ENCODE assay signal across 19 cellular contexts in genomic region chr19:31957711-31958110, GRCh38.
DNase-seq lines count a peak whose midpoint lies in the region; TF ChIP-seq lines count a peak whose summit lies in the region.
"Had no signal": no experiment of that assay in that cellular context is flagged by ENCODE, and none has a peak within 500 bp of the region (broad histone marks: within the 10 kb centered on the region; RNA-seq: fewer than 3 reads in every experiment).

No MANE protein-coding gene starts in this region.

- H2AFZ ChIP-seq in smooth muscle cell (ENCODE audit: low read depth), result no peak overlapping the region

- no peaks in the 10 kb centered on the region for H3K27me3 ChIP-seq in SJSA1 (replicated peaks)
- H3K27me3 ChIP-seq in smooth muscle cell (ENCODE audit: low read depth), result no peaks in the 10 kb centered on the region
- H3K27me3 ChIP-seq: BLaER1 treated with 17β-estradiol and CSF1 and Interleukin-3, amounts not matched to agents 10 nM and 100 nM had no signal

- no peak overlapping the region for H3K4me3 Mint-ChIP-seq in mesothelial cell of epicardium
- H3K4me3 Mint-ChIP-seq in activated T-helper 2 cell treated with anti-CD3 and anti-CD28 coated beads, Interferon-gamma antibody, Interleukin-2, Interleukin-4, amounts not matched to agents 10 μg/mL and 5 μg/mL and 100 μg/mL, durations not matched to agents 14 hours and 24 hours and 36 hours (ENCODE audit: low read depth), result no peak overlapping the region
- H3K4me3 Mint-ChIP-seq: B cell; CD4-positive, alpha-beta T cell; CD8-positive, alpha-beta T cell had no signal

- H3K9ac ChIP-seq in smooth muscle cell (ENCODE audit: low read depth), result no peak overlapping the region
- H3K9ac ChIP-seq: BLaER1 treated with 17β-estradiol and CSF1 and Interleukin-3, amounts not matched to agents 10 nM and 100 nM had no signal

- H3K27me3 Mint-ChIP-seq in mesothelial cell of epicardium (ENCODE audit: low read depth), result no peaks in the 10 kb centered on the region
- no peaks in the 10 kb centered on the region for H3K27me3 Mint-ChIP-seq in activated T-helper 2 cell treated with anti-CD3 and anti-CD28 coated beads, Interferon-gamma antibody, Interleukin-2, Interleukin-4, amounts not matched to agents 10 μg/mL and 5 μg/mL and 100 μg/mL, durations not matched to agents 14 hours and 24 hours and 36 hours (ENCODE audit: low read depth)
- H3K27me3 Mint-ChIP-seq: B cell had no signal

- peak overlapping the region; percentile 16 for H3K4me2 ChIP-seq in smooth muscle cell
- H3K4me2 ChIP-seq: A549 had no signal

- H3F3A ChIP-seq in smooth muscle cell (ENCODE audit: low read depth), result no peaks in the 10 kb centered on the region

- 48% methylated on average over 4 of the region's 4 CpGs for WGBS in smooth muscle cell (ENCODE audit: low lambda C conversion rate)
- 71 to 72% methylated on average over 4 of the region's 4 CpGs for WGBS in lower leg skin, 2 donors

- no peaks in the 10 kb centered on the region for H3K9me3 ChIP-seq in SJSA1 (replicated peaks)
- no peaks in the 10 kb centered on the region for H3K9me3 ChIP-seq in smooth muscle cell (replicated peaks; ENCODE audit: low read depth)
- H3K9me3 ChIP-seq: A549; BLaER1 treated with 17β-estradiol and CSF1 and Interleukin-3, amounts not matched to agents 10 nM and 100 nM; Caco-2 had no signal

- H3K4me3 ChIP-seq in SJSA1 (no peak overlapping the region), smooth muscle cell (no peak overlapping the region), lower leg skin (ENCODE audit: low read depth, poor library complexity, severe bottlenecking) (no peak overlapping the region)
- H3K4me3 ChIP-seq: A549; BLaER1 treated with 17β-estradiol and CSF1 and Interleukin-3, amounts not matched to agents 10 nM and 100 nM had no signal

- peak overlapping the region; percentile 89 for H3K27ac Mint-ChIP-seq in mesothelial cell of epicardium
- no peak overlapping the region for H3K27ac Mint-ChIP-seq in activated T-helper 2 cell treated with anti-CD3 and anti-CD28 coated beads, Interferon-gamma antibody, Interleukin-2, Interleukin-4, amounts not matched to agents 10 μg/mL and 5 μg/mL and 100 μg/mL, durations not matched to agents 14 hours and 24 hours and 36 hours
- H3K27ac Mint-ChIP-seq: B cell; CD4-positive, alpha-beta T cell; CD8-positive, alpha-beta T cell had no signal

- H3K36me3 ChIP-seq in SJSA1 (no peaks in the 10 kb centered on the region), smooth muscle cell (ENCODE audit: low read depth) (no peaks in the 10 kb centered on the region)
- H3K36me3 ChIP-seq: BLaER1 treated with 17β-estradiol and CSF1 and Interleukin-3, amounts not matched to agents 10 nM and 100 nM had no signal

- H3K9me3 Mint-ChIP-seq in mesothelial cell of epicardium, result peaks cover 15% of the 10 kb centered on the region
- peaks cover 14% of the 10 kb centered on the region for H3K9me3 Mint-ChIP-seq in activated T-helper 2 cell treated with anti-CD3 and anti-CD28 coated beads, Interferon-gamma antibody, Interleukin-2, Interleukin-4, amounts not matched to agents 10 μg/mL and 5 μg/mL and 100 μg/mL, durations not matched to agents 14 hours and 24 hours and 36 hours
- H3K9me3 Mint-ChIP-seq: CD4-positive, alpha-beta T cell; CD8-positive, alpha-beta T cell had no signal

- intact Hi-C loops in lower leg skin (cut with DNase I; ENCODE audit: low total_unique reads), result no loop called here
- intact Hi-C loops in activated T-helper 2 cell treated with anti-CD3 and anti-CD28 coated beads, Interferon-gamma antibody, Interleukin-2, Interleukin-4, amounts not matched to agents 10 μg/mL and 5 μg/mL and 100 μg/mL, durations not matched to agents 14 hours and 24 hours and 36 hours (cut with micrococcal nuclease), result no loop called here

- peak overlapping the region; percentile 41; the same call in 1 of the 2 replicates for H3K27ac ChIP-seq in SJSA1
- H3K27ac ChIP-seq in smooth muscle cell (ENCODE audit: low read depth), result no peak overlapping the region
- H3K27ac ChIP-seq: 22Rv1; A549; BLaER1 treated with 17β-estradiol and CSF1 and Interleukin-3, amounts not matched to agents 10 nM and 100 nM; C4-2B had no signal

- no peak for TF ChIP-seq POLR2A in lower leg skin (IDR thresholded peaks at IDR 0.05)

- no peaks in the 10 kb centered on the region for H4K20me1 ChIP-seq in smooth muscle cell (ENCODE audit: low read depth)
- H4K20me1 ChIP-seq: BLaER1 treated with 17β-estradiol and CSF1 and Interleukin-3, amounts not matched to agents 10 nM and 100 nM had no signal

- peak; percentile 54 for DNase-seq in DMS79 treated with DMSO at 0.1 percent for 48 hours (lab: John Stamatoyannopoulos, UW)
- no peak for DNase-seq in DMS79 (lab: John Stamatoyannopoulos, UW)
- DNase-seq in SJSA1 (ENCODE audit: low read depth in 1 of 2, low spot score in 2 of 2), result peak in 1 of 2 experiments; percentile 58
- no peak for DNase-seq in mesothelial cell of epicardium (ENCODE audit: low spot score in 2 of 2, unreplicated experiment in 2 of 2)
- DNase-seq in smooth muscle cell (lab: John Stamatoyannopoulos, UW; ENCODE audit: unreplicated experiment), result no peak
- DNase-seq in lower leg skin (ENCODE audit: low spot score in 2 of 2), result no peak
- no peak for DNase-seq in activated T-helper 2 cell treated with anti-CD3 and anti-CD28 coated beads, Interferon-gamma antibody, Interleukin-2, Interleukin-4, amounts not matched to agents 10 μg/mL and 5 μg/mL and 100 μg/mL, durations not matched to agents 14 hours and 24 hours and 36 hours (ENCODE audit: low spot score)
- DNase-seq in amygdala (lab: John Stamatoyannopoulos, UW), result no peak
- DNase-seq: AML-193; Caco-2; Calu3; CD4-positive, alpha-beta T cell; CD8-positive, alpha-beta T cell; GF-D8 had no signal

- no peaks in the 10 kb centered on the region for H3K79me2 ChIP-seq in smooth muscle cell (ENCODE audit: low read depth)

- H3K36me3 Mint-ChIP-seq in mesothelial cell of epicardium, result no peaks in the 10 kb centered on the region
- no peaks in the 10 kb centered on the region for H3K36me3 Mint-ChIP-seq in activated T-helper 2 cell treated with anti-CD3 and anti-CD28 coated beads, Interferon-gamma antibody, Interleukin-2, Interleukin-4, amounts not matched to agents 10 μg/mL and 5 μg/mL and 100 μg/mL, durations not matched to agents 14 hours and 24 hours and 36 hours (ENCODE audit: low read depth)
- H3K36me3 Mint-ChIP-seq: CD8-positive, alpha-beta T cell had no signal

- H3K4me1 Mint-ChIP-seq in mesothelial cell of epicardium, result peaks cover 56% of the 10 kb centered on the region
- no peaks in the 10 kb centered on the region for H3K4me1 Mint-ChIP-seq in activated T-helper 2 cell treated with anti-CD3 and anti-CD28 coated beads, Interferon-gamma antibody, Interleukin-2, Interleukin-4, amounts not matched to agents 10 μg/mL and 5 μg/mL and 100 μg/mL, durations not matched to agents 14 hours and 24 hours and 36 hours (ENCODE audit: low read depth)
- H3K4me1 Mint-ChIP-seq: B cell had no signal

- H3K4me1 ChIP-seq in SJSA1 (replicated peaks) (peaks cover 75% of the 10 kb centered on the region), smooth muscle cell (ENCODE audit: low read depth) (no peaks in the 10 kb centered on the region)
- H3K4me1 ChIP-seq: A549, Caco-2 had no signal

- TF ChIP-seq CTCF in mesothelial cell of epicardium (IDR thresholded peaks at IDR 0.05; ENCODE audit: unreplicated experiment), result no peak
- no peak for TF ChIP-seq CTCF in smooth muscle cell (IDR thresholded peaks at IDR 0.05; ENCODE audit: borderline replicate concordance, insufficient read depth, poor library complexity, severe bottlenecking)
- no peak for TF ChIP-seq CTCF in lower leg skin (IDR thresholded peaks at IDR 0.05)
